1 cellular context compared by ENCODE assay signal in the genomic region with DNA sequence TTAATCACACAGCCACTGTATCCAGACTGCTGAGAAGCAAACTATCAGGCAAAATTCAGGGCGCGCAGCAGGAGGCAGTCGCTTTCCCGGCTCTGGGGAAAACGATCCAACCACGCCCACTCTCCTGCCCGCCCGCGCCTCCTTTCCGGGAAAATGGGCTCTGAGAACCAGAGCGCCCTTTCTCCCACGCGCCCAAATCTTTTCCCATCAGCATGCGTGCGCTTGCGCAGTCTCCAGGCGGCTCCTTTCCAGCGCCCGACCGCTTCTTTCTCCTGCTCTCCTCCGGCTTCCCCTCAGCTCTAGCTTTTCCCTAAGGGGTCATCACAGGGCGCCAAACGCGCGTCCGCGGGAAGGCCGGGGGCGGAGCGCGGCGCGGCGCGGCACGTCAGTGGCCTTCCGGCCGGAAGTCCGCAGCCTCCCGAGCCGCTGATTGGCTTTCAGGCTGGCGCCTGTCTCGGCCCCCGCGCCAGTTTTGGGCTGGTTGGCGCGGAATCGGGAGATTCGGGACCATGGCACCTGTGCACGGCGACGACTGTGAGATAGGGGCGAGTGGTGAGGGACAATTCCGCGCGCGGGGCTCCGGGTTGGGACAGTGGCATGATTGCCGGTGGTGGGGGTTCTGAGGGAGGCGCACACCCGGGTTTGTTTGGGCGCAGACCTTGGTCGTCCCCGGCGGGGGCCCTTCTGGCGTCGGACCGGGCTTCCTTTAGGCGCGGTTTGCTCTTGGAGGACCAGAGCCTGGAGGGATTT.
TF ChIP-seq lines count a peak whose summit lies in the region.

A gene with protein sequence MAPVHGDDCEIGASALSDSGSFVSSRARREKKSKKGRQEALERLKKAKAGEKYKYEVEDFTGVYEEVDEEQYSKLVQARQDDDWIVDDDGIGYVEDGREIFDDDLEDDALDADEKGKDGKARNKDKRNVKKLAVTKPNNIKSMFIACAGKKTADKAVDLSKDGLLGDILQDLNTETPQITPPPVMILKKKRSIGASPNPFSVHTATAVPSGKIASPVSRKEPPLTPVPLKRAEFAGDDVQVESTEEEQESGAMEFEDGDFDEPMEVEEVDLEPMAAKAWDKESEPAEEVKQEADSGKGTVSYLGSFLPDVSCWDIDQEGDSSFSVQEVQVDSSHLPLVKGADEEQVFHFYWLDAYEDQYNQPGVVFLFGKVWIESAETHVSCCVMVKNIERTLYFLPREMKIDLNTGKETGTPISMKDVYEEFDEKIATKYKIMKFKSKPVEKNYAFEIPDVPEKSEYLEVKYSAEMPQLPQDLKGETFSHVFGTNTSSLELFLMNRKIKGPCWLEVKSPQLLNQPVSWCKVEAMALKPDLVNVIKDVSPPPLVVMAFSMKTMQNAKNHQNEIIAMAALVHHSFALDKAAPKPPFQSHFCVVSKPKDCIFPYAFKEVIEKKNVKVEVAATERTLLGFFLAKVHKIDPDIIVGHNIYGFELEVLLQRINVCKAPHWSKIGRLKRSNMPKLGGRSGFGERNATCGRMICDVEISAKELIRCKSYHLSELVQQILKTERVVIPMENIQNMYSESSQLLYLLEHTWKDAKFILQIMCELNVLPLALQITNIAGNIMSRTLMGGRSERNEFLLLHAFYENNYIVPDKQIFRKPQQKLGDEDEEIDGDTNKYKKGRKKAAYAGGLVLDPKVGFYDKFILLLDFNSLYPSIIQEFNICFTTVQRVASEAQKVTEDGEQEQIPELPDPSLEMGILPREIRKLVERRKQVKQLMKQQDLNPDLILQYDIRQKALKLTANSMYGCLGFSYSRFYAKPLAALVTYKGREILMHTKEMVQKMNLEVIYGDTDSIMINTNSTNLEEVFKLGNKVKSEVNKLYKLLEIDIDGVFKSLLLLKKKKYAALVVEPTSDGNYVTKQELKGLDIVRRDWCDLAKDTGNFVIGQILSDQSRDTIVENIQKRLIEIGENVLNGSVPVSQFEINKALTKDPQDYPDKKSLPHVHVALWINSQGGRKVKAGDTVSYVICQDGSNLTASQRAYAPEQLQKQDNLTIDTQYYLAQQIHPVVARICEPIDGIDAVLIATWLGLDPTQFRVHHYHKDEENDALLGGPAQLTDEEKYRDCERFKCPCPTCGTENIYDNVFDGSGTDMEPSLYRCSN (N-terminal part only) (plus strand): TSS at position 466 of the 750 bp plus-strand sequence. CDS start 44 bp downstream, at position 510.

TF ChIP-seq in K562, 482 proteins besides CTCF, POLR2A, EP300 and RAD21 (continued from another document and continues in another):
- TF ChIP-seq HOMEZ (CRISPR knock-in tag; IDR thresholded peaks at IDR 0.05) = no peak
- TF ChIP-seq ELF4 (CRISPR knock-in tag; IDR thresholded peaks at IDR 0.05) = no peak
- TF ChIP-seq STAT5A (IDR thresholded peaks at IDR 0.05; ENCODE audit: borderline replicate concordance, low read length) = no peak; the same call in 1 of the 2 replicates
- TF ChIP-seq ZNF695 (CRISPR knock-in tag; IDR thresholded peaks at IDR 0.05) = no peak
- TF ChIP-seq JUNB (CRISPR knock-in tag; conservative IDR thresholded peaks at IDR 0.05) = no peak
- TF ChIP-seq AFF1 (IDR thresholded peaks at IDR 0.05; ENCODE audit: low read depth in 1 of 2, partially characterized antibody in 2 of 2) = no peak
- TF ChIP-seq, protein P1, sequence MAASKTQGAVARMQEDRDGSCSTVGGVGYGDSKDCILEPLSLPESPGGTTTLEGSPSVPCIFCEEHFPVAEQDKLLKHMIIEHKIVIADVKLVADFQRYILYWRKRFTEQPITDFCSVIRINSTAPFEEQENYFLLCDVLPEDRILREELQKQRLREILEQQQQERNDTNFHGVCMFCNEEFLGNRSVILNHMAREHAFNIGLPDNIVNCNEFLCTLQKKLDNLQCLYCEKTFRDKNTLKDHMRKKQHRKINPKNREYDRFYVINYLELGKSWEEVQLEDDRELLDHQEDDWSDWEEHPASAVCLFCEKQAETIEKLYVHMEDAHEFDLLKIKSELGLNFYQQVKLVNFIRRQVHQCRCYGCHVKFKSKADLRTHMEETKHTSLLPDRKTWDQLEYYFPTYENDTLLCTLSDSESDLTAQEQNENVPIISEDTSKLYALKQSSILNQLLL (CRISPR knock-in tag; IDR thresholded peaks at IDR 0.05; ENCODE audit: borderline replicate concordance) = no peak
- no peak for TF ChIP-seq ZNF12 (CRISPR knock-in tag; IDR thresholded peaks at IDR 0.05)
- TF ChIP-seq ZBTB26 (CRISPR knock-in tag; IDR thresholded peaks at IDR 0.05) = no peak
- TF ChIP-seq THAP12 (CRISPR knock-in tag; IDR thresholded peaks at IDR 0.05) = no peak
- TF ChIP-seq ZNF431 (CRISPR knock-in tag; IDR thresholded peaks at IDR 0.05) = no peak
- TF ChIP-seq KAT8 (IDR thresholded peaks at IDR 0.05; ENCODE audit: low read depth) = no peak
- TF ChIP-seq MEIS2 (IDR thresholded peaks at IDR 0.05; ENCODE audit: partially characterized antibody) = peak; percentile 71
- TF ChIP-seq, protein P2, sequence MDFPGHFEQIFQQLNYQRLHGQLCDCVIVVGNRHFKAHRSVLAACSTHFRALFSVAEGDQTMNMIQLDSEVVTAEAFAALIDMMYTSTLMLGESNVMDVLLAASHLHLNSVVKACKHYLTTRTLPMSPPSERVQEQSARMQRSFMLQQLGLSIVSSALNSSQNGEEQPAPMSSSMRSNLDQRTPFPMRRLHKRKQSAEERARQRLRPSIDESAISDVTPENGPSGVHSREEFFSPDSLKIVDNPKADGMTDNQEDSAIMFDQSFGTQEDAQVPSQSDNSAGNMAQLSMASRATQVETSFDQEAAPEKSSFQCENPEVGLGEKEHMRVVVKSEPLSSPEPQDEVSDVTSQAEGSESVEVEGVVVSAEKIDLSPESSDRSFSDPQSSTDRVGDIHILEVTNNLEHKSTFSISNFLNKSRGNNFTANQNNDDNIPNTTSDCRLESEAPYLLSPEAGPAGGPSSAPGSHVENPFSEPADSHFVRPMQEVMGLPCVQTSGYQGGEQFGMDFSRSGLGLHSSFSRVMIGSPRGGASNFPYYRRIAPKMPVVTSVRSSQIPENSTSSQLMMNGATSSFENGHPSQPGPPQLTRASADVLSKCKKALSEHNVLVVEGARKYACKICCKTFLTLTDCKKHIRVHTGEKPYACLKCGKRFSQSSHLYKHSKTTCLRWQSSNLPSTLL (IDR thresholded peaks at IDR 0.05) = no peak
- 0 out of 4 replicates have a peak, but pooled peaks of 1 of the 2 experiments have one; percentile 14 for TF ChIP-seq ARNT (IDR thresholded peaks at IDR 0.05)
- no peak for TF ChIP-seq EWSR1 (IDR thresholded peaks at IDR 0.05; ENCODE audit: borderline replicate concordance, low read depth, partially characterized antibody)
- TF ChIP-seq EGR1 (conservative IDR thresholded peaks at IDR 0.05) = peak; percentile 95
- TF ChIP-seq ZNF408 (CRISPR knock-in tag; IDR thresholded peaks at IDR 0.05; ENCODE audit: low read depth) = no peak
- TF ChIP-seq CREB1 (IDR thresholded peaks at IDR 0.05) = peak; percentile 100
- TF ChIP-seq CREB1 (CRISPR knock-in tag; IDR thresholded peaks at IDR 0.05) = peak; percentile 99
- TF ChIP-seq POLR2B (IDR thresholded peaks at IDR 0.05; ENCODE audit: low read depth, partially characterized antibody) = peak; percentile 64
- peak; percentile 61 for TF ChIP-seq TAF1 (IDR thresholded peaks at IDR 0.05; ENCODE audit: control insufficient read depth, extremely low read depth, insufficient read depth, low read length, severe bottlenecking)
- TF ChIP-seq ZNF707 (CRISPR knock-in tag; conservative IDR thresholded peaks at IDR 0.05) = no peak
- no peak for TF ChIP-seq TCF15 (CRISPR knock-in tag; IDR thresholded peaks at IDR 0.05)
- TF ChIP-seq HDAC1 (IDR thresholded peaks at IDR 0.05) = peak in 1 of 2 experiments; percentile 88; a peak in 2 of 4 replicates
- no peak for TF ChIP-seq ZBTB17 (CRISPR knock-in tag; IDR thresholded peaks at IDR 0.05)
- TF ChIP-seq FOSL1 (tag; conservative IDR thresholded peaks at IDR 0.05) = no peak
- TF ChIP-seq PTRF (tag; IDR thresholded peaks at IDR 0.05) = no peak
- TF ChIP-seq RCOR1 (IDR thresholded peaks at IDR 0.05; ENCODE audit: borderline replicate concordance in 1 of 2, low read depth in 2 of 2, low read length in 2 of 2) = peak in 1 of 2 experiments; percentile 67; a peak in 1 of 4 replicates
- TF ChIP-seq, protein P3, sequence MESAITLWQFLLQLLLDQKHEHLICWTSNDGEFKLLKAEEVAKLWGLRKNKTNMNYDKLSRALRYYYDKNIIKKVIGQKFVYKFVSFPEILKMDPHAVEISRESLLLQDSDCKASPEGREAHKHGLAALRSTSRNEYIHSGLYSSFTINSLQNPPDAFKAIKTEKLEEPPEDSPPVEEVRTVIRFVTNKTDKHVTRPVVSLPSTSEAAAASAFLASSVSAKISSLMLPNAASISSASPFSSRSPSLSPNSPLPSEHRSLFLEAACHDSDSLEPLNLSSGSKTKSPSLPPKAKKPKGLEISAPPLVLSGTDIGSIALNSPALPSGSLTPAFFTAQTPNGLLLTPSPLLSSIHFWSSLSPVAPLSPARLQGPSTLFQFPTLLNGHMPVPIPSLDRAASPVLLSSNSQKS (CRISPR knock-in tag; IDR thresholded peaks at IDR 0.05) = no peak
- TF ChIP-seq RBM14 (IDR thresholded peaks at IDR 0.05; ENCODE audit: borderline replicate concordance, insufficient read depth, low read depth, low read length) = no peak
- no peak for TF ChIP-seq HDAC6 (IDR thresholded peaks at IDR 0.05; ENCODE audit: low read depth, low read length)
- peak; percentile 99 for TF ChIP-seq KLF13 (tag; IDR thresholded peaks at IDR 0.05; ENCODE audit: borderline replicate concordance, low read depth)
- TF ChIP-seq HMG20A (CRISPR knock-in tag; conservative IDR thresholded peaks at IDR 0.05) = no peak
- no peak for TF ChIP-seq ZNF384 (IDR thresholded peaks at IDR 0.05; ENCODE audit: low read depth, low read length)
- peak; percentile 72; the same call in 1 of the 2 replicates for TF ChIP-seq PHF8 (IDR thresholded peaks at IDR 0.05; ENCODE audit: borderline replicate concordance, low read length)
